ENCODE assay signal across 1 cellular context in genomic region chrX:15696516-15696915, GRCh38.
A peak's percentile ranks its signal among the peaks of the same experiment; 100 is the strongest.
TF ChIP-seq lines count a peak whose summit lies in the region.

No MANE protein-coding gene starts in this region.

TF ChIP-seq in K562, 482 proteins besides CTCF, POLR2A, EP300 and RAD21:
- TF ChIP-seq MTA1 (IDR thresholded peaks at IDR 0.05; ENCODE audit: borderline replicate concordance) (no peak), RBM25 (IDR thresholded peaks at IDR 0.05; ENCODE audit: low read depth, low read length, severe bottlenecking) (peak; percentile 11), NFXL1 (CRISPR knock-in tag; IDR thresholded peaks at IDR 0.05) (no peak), ZNF146 (CRISPR knock-in tag; IDR thresholded peaks at IDR 0.05; ENCODE audit: unreplicated experiment) (peak; percentile 73)
